In the genomic region with DNA sequence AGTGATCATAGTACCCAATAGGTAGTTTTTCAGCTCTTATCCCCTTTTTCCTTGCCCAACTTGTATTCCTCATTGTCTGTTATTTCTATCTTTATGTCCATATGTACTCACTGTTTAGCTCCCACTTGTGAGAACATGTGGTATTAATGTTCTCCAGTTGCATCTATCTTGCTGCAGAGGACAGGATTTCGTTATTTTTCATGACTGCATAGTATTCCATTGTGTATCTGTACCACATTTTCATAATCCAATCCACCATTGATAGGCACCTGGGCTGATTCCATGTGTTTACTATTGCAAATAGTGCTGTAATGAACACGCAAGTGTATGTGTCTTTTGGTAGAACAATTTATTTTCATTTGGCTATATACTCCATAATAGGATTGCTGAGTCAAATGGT, we compare ENCODE assay signal across 2 cellular contexts.
TF ChIP-seq lines count a peak whose summit lies in the region.

No MANE protein-coding gene starts in this region.

TF ChIP-seq in K562, 482 proteins besides CTCF, POLR2A, EP300 and RAD21 (continues in another document):
- TF ChIP-seq ZNF146 (CRISPR knock-in tag; IDR thresholded peaks at IDR 0.05; ENCODE audit: unreplicated experiment) (peak; percentile 94), RBM25 (IDR thresholded peaks at IDR 0.05; ENCODE audit: low read depth, low read length, severe bottlenecking) (peak; percentile 82), CBX3 (IDR thresholded peaks at IDR 0.05; ENCODE audit: borderline replicate concordance in 1 of 2, low read length in 2 of 2) (no peak), ZNF280A (IDR thresholded peaks at IDR 0.05; ENCODE audit: low read depth, partially characterized antibody) (no peak), ZBTB34 (CRISPR knock-in tag; IDR thresholded peaks at IDR 0.05) (no peak), EHMT2 (IDR thresholded peaks at IDR 0.05) (no peak)
- TF ChIP-seq, protein P1, sequence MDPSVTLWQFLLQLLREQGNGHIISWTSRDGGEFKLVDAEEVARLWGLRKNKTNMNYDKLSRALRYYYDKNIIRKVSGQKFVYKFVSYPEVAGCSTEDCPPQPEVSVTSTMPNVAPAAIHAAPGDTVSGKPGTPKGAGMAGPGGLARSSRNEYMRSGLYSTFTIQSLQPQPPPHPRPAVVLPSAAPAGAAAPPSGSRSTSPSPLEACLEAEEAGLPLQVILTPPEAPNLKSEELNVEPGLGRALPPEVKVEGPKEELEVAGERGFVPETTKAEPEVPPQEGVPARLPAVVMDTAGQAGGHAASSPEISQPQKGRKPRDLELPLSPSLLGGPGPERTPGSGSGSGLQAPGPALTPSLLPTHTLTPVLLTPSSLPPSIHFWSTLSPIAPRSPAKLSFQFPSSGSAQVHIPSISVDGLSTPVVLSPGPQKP (CRISPR knock-in tag; IDR thresholded peaks at IDR 0.05) = no peak
- TF ChIP-seq, protein P2, sequence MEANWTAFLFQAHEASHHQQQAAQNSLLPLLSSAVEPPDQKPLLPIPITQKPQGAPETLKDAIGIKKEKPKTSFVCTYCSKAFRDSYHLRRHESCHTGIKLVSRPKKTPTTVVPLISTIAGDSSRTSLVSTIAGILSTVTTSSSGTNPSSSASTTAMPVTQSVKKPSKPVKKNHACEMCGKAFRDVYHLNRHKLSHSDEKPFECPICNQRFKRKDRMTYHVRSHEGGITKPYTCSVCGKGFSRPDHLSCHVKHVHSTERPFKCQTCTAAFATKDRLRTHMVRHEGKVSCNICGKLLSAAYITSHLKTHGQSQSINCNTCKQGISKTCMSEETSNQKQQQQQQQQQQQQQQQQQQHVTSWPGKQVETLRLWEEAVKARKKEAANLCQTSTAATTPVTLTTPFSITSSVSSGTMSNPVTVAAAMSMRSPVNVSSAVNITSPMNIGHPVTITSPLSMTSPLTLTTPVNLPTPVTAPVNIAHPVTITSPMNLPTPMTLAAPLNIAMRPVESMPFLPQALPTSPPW (CRISPR knock-in tag; IDR thresholded peaks at IDR 0.05) = no peak
- TF ChIP-seq, protein P3, sequence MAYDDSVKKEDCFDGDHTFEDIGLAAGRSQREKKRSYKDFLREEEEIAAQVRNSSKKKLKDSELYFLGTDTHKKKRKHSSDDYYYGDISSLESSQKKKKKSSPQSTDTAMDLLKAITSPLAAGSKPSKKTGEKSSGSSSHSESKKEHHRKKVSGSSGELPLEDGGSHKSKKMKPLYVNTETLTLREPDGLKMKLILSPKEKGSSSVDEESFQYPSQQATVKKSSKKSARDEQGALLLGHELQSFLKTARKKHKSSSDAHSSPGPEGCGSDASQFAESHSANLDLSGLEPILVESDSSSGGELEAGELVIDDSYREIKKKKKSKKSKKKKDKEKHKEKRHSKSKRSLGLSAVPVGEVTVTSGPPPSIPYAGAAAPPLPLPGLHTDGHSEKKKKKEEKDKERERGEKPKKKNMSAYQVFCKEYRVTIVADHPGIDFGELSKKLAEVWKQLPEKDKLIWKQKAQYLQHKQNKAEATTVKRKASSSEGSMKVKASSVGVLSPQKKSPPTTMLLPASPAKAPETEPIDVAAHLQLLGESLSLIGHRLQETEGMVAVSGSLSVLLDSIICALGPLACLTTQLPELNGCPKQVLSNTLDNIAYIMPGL (CRISPR knock-in tag; IDR thresholded peaks at IDR 0.05) = no peak
- TF ChIP-seq, protein P4, sequence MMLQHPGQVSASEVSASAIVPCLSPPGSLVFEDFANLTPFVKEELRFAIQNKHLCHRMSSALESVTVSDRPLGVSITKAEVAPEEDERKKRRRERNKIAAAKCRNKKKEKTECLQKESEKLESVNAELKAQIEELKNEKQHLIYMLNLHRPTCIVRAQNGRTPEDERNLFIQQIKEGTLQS (IDR thresholded peaks at IDR 0.05) = no peak
- TF ChIP-seq, protein P4 (CRISPR knock-in tag; conservative IDR thresholded peaks at IDR 0.05) = no peak
- TF ChIP-seq, protein P5, sequence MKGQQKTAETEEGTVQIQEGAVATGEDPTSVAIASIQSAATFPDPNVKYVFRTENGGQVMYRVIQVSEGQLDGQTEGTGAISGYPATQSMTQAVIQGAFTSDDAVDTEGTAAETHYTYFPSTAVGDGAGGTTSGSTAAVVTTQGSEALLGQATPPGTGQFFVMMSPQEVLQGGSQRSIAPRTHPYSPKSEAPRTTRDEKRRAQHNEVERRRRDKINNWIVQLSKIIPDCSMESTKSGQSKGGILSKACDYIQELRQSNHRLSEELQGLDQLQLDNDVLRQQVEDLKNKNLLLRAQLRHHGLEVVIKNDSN (CRISPR knock-in tag; IDR thresholded peaks at IDR 0.05) = no peak

TF ChIP-seq in H1, 55 proteins besides CTCF, POLR2A, EP300 and RAD21:
- TF ChIP-seq SP4 (IDR thresholded peaks at IDR 0.05; ENCODE audit: low read length) (no peak), KDM1A (IDR thresholded peaks at IDR 0.05; ENCODE audit: borderline replicate concordance, low read length) (peak; percentile 86; the same call in 1 of the 2 replicates)
TF ChIP-seq in H1: peak in this region for 1.
